In genomic region chr11:119175493-119176077, GRCh38 we compare ENCODE assay signal across 14 cellular contexts. TPM values are rescaled to one million over a fixed set of nuclear protein-coding genes. Genes with fewer than 3 reads are reported as not detected.
A peak's percentile ranks its signal among the peaks of the same experiment; 100 is the strongest.
DNase-seq lines count a peak whose midpoint lies in the region; ATAC-seq and TF ChIP-seq lines count a peak whose summit lies in the region.
"Had no signal": no experiment of that assay in that cellular context is flagged by ENCODE, and none has a peak within 500 bp of the region (broad histone marks: within the 10 kb centered on the region; RNA-seq: fewer than 3 reads in every experiment).

No MANE protein-coding gene starts in this region.

- intact Hi-C loops in mucosa of descending colon (cut with DNase I, micrococcal nuclease): no loop called here

- H3K9me3 Mint-ChIP-seq in T-helper 1 cell treated with Interleukin-12 subunit alpha and Interleukin-12 subunit beta and Interleukin-4 antibody, amounts not matched to agents 30 μg/mL and 1 μg/mL, for 36 hours: no peaks in the 10 kb centered on the region
- H3K9me3 Mint-ChIP-seq: activated B cell treated with CpG ODN at 0.5 μM for 24 hours; activated T-helper 2 cell treated with anti-CD3 and anti-CD28 coated beads, Interferon-gamma antibody, Interleukin-2, Interleukin-4, amounts not matched to agents 10 μg/mL and 5 μg/mL and 100 μg/mL, durations not matched to agents 14 hours and 24 hours and 36 hours had no signal

- H3K9me3 ChIP-seq in mucosa of descending colon: no peaks in the 10 kb centered on the region

- H3K27me3 Mint-ChIP-seq in T-helper 1 cell treated with Interleukin-12 subunit alpha and Interleukin-12 subunit beta and Interleukin-4 antibody, amounts not matched to agents 30 μg/mL and 1 μg/mL, for 36 hours (ENCODE audit: low read depth): no peaks in the 10 kb centered on the region
- H3K27me3 Mint-ChIP-seq: activated B cell treated with CpG ODN at 0.5 μM for 24 hours had no signal

- DNase-seq in T-helper 1 cell: no peak
- peak; percentile 63 for DNase-seq in NCI-H2227 (lab: John Stamatoyannopoulos, UW; ENCODE audit: unreplicated experiment)
- peak; percentile 33 for DNase-seq in astrocyte of the spinal cord (ENCODE audit: low read depth, low spot score)
- no peak for DNase-seq in mucosa of descending colon
- DNase-seq in GM13976 (ENCODE audit: low spot score): no peak
- DNase-seq in UCSD-AML1 (lab: John Stamatoyannopoulos, UW; ENCODE audit: unreplicated experiment): no peak
- DNase-seq: activated B cell treated with CpG ODN at 0.5 μM for 24 hours, NCI-H1092, right cardiac atrium had no signal

- in situ Hi-C loops in astrocyte of the spinal cord (cut with HindIII; ENCODE audit: low sequenced_read_pairs) (no loop called here), GM13976 (cut with MboI; ENCODE audit: low sequenced_read_pairs, unreplicated experiment) (no loop called here)

- peaks cover 20% of the 10 kb centered on the region for H3K4me1 Mint-ChIP-seq in T-helper 1 cell treated with Interleukin-12 subunit alpha and Interleukin-12 subunit beta and Interleukin-4 antibody, amounts not matched to agents 30 μg/mL and 1 μg/mL, for 36 hours (ENCODE audit: low read depth)
- H3K4me1 Mint-ChIP-seq: activated B cell treated with CpG ODN at 0.5 μM for 24 hours had no signal

- H3K27ac Mint-ChIP-seq in T-helper 1 cell treated with Interleukin-12 subunit alpha and Interleukin-12 subunit beta and Interleukin-4 antibody, amounts not matched to agents 30 μg/mL and 1 μg/mL, for 36 hours: peak overlapping the region; percentile 59
- H3K27ac Mint-ChIP-seq: activated B cell treated with CpG ODN at 0.5 μM for 24 hours; activated T-helper 2 cell treated with anti-CD3 and anti-CD28 coated beads, Interferon-gamma antibody, Interleukin-2, Interleukin-4, amounts not matched to agents 10 μg/mL and 5 μg/mL and 100 μg/mL, durations not matched to agents 14 hours and 24 hours and 36 hours had no signal

- H3K36me3 Mint-ChIP-seq in T-helper 1 cell treated with Interleukin-12 subunit alpha and Interleukin-12 subunit beta and Interleukin-4 antibody, amounts not matched to agents 30 μg/mL and 1 μg/mL, for 36 hours (ENCODE audit: low read depth): peaks cover 12% of the 10 kb centered on the region

- no peaks in the 10 kb centered on the region for H3K4me1 ChIP-seq in mucosa of descending colon (ENCODE audit: low read depth)

- no peaks in the 10 kb centered on the region for H3K36me3 ChIP-seq in mucosa of descending colon (ENCODE audit: low read depth)

- ATAC-seq in mucosa of descending colon: peak; percentile 35
- no peak for ATAC-seq in HG03175 (IDR thresholded peaks at IDR 0.05; ENCODE audit: unreplicated experiment)
- ATAC-seq: Panc1, right cardiac atrium had no signal

- TF ChIP-seq CTCF in astrocyte of the spinal cord (IDR thresholded peaks at IDR 0.05; ENCODE audit: low read depth, low read length) (no peak), mucosa of descending colon (IDR thresholded peaks at IDR 0.05) (no peak), GM13976 (IDR thresholded peaks at IDR 0.05; ENCODE audit: borderline replicate concordance, control extremely low read depth, extremely low read depth, insufficient read depth, missing control alignments) (no peak)

- H3K4me3 Mint-ChIP-seq in T-helper 1 cell treated with Interleukin-12 subunit alpha and Interleukin-12 subunit beta and Interleukin-4 antibody, amounts not matched to agents 30 μg/mL and 1 μg/mL, for 36 hours: no peak overlapping the region
- H3K4me3 Mint-ChIP-seq: activated B cell treated with CpG ODN at 0.5 μM for 24 hours had no signal

- H3K4me3 ChIP-seq in astrocyte of the spinal cord (ENCODE audit: low read depth, low read length): no peak overlapping the region
- H3K4me3 ChIP-seq in mucosa of descending colon: no peak overlapping the region

RNA-seq across cellular contexts. Expression of gene NLRX1, which starts 7.1 kb away (rescaled TPM):
- total RNA-seq in mucosa of descending colon: 10 to 100 TPM; 14.1 to 19.3 (median 16.3) TPM

RNA-seq across cellular contexts. Expression of gene NHERF4, which starts 9.7 kb away (rescaled TPM):
- 100 to 1,000 TPM in 1 of 3 donors, 10 to 100 TPM in 2; 52.9 to 151 (median 75.8) TPM for total RNA-seq in mucosa of descending colon
- total RNA-seq: dermis microvascular lymphatic vessel endothelial cell had no signal

RNA-seq across cellular contexts. Expression of gene ABCG4, which starts 26.7 kb away (rescaled TPM):
- under 1 TPM in 2 of 3 donors, not detected in 1; 0.07 to 0.85 TPM for total RNA-seq in mucosa of descending colon
- total RNA-seq: activated B cell treated with CpG ODN at 0.5 μM for 24 hours, dermis microvascular lymphatic vessel endothelial cell had no signal

RNA-seq across cellular contexts. Expression of gene CBL, which starts 30.6 kb away (rescaled TPM):
- 10 to 100 TPM; 11.0 to 24.4 (median 13.1) TPM for total RNA-seq in mucosa of descending colon

RNA-seq across cellular contexts. Expression of gene HINFP, which starts 54.2 kb away (rescaled TPM):
- total RNA-seq in mucosa of descending colon: 10 to 100 TPM; 37.2 to 58.1 (median 42.2) TPM

Comparison
In these comparisons a context has a peak if more than half of its experiments do, and no peak if none do; other contexts are left out.
1. DNase-seq: peak in NCI-H2227 (single experiment) and astrocyte of the spinal cord (single experiment); none in T-helper 1 cell (0 of 5), mucosa of descending colon (0 of 3), GM13976 (single experiment) and UCSD-AML1 (single experiment).